1 cellular context compared by ENCODE assay signal in genomic region chr22:37996079-37996478, GRCh38.
TF ChIP-seq lines count a peak whose summit lies in the region.

No MANE protein-coding gene starts in this region.

TF ChIP-seq in GM23338, 12 proteins besides CTCF, POLR2A, EP300 and RAD21 (continued from another document):
- TF ChIP-seq ZNF462 (CRISPR knock-in tag; IDR thresholded peaks at IDR 0.05) (no peak), EZH2 (IDR thresholded peaks at IDR 0.05; ENCODE audit: low read depth, unreplicated experiment) (no peak)
TF ChIP-seq in GM23338: peak in this region for 0.
